ENCODE assay signal across 25 cellular contexts in genomic region chr20:49993301-49993751, GRCh38. TPM values are rescaled to one million over a fixed set of nuclear protein-coding genes. Genes with fewer than 3 reads are reported as not detected.
DNase-seq lines count a peak whose midpoint lies in the region; ATAC-seq, FAIRE-seq and TF ChIP-seq lines count a peak whose summit lies in the region.
"Had no signal": no experiment of that assay in that cellular context is flagged by ENCODE, and none has a peak within 500 bp of the region (broad histone marks: within the 10 kb centered on the region; RNA-seq: fewer than 3 reads in every experiment).

No MANE protein-coding gene starts in this region.

- H3K79me2 ChIP-seq in OCI-LY7 (ENCODE audit: insufficient read depth, low read depth, low read length) (no peaks in the 10 kb centered on the region), K562 (ENCODE audit: control insufficient read depth, insufficient read depth, low read length) (no peaks in the 10 kb centered on the region), PC-3 (ENCODE audit: low read length) (no peaks in the 10 kb centered on the region)

- intact Hi-C loops in OCI-LY7 (cut with micrococcal nuclease; ENCODE audit: unreplicated experiment): no loop called here
- intact Hi-C loops in K562 (cut with micrococcal nuclease): no loop called here
- intact Hi-C loops in PC-3 (cut with micrococcal nuclease): no loop called here

- H3K4me3 Mint-ChIP-seq in activated CD4-positive, alpha-beta T cell treated with anti-CD3 and anti-CD28 coated beads, Interleukin-2, amount 10 ng/mL, durations not matched to agents 7 days and 5 days: no peak overlapping the region
- no peak overlapping the region for H3K4me3 Mint-ChIP-seq in stimulated activated naive B cell treated with anti-CD40 and anti-IgM and Interleukin-4, amounts not matched to agents 10 μg/mL and 1 μg/mL and 100 μg/mL, for 72 hours
- H3K4me3 Mint-ChIP-seq: activated T-helper 17 cell treated with anti-CD3 and anti-CD28 coated beads, Interleukin-2, amount 50 U/mL, for 72 hours; endodermal cell; HFFc6 had no signal

- TF ChIP-seq CTCF in OCI-LY7 (conservative IDR thresholded peaks at IDR 0.05; ENCODE audit: low read length): no peak
- no peak for TF ChIP-seq CTCF in K562 (IDR thresholded peaks at IDR 0.05 in 2 of 3, conservative IDR thresholded peaks at IDR 0.05 in 1 of 3; ENCODE audit: insufficient read depth in 2 of 3, low read depth in 1 of 3, low read length in 3 of 3)
- no peak for TF ChIP-seq CTCF in PC-3 (conservative IDR thresholded peaks at IDR 0.05; ENCODE audit: low read depth, low read length)

- peaks cover 24% of the 10 kb centered on the region for H3K4me1 ChIP-seq in OCI-LY7 (ENCODE audit: insufficient read depth, low read length, poor library complexity, severe bottlenecking)
- peaks cover 22 to 25% of the 10 kb centered on the region in 2 experiments for H3K4me1 ChIP-seq in K562 (replicated peaks in 1 of 2; ENCODE audit: control insufficient read depth in 2 of 2, insufficient read depth in 2 of 2, low read length in 2 of 2)
- H3K4me1 ChIP-seq in PC-3 (ENCODE audit: insufficient read depth, low read length): no peaks in the 10 kb centered on the region

- H3K4me3 ChIP-seq in OCI-LY7 (ENCODE audit: low read depth, low read length, poor library complexity, severe bottlenecking): no peak overlapping the region
- H3K4me3 ChIP-seq in K562: no peak overlapping the region
- no peak overlapping the region for H3K4me3 ChIP-seq in PC-3 (ENCODE audit: low read length)

- no peaks in the 10 kb centered on the region for H3K9me1 ChIP-seq in K562 (ENCODE audit: control insufficient read depth, insufficient read depth, low read length)

- H3K27ac Mint-ChIP-seq in activated CD4-positive, alpha-beta T cell treated with anti-CD3 and anti-CD28 coated beads, Interleukin-2, amount 10 ng/mL, durations not matched to agents 7 days and 5 days: peak overlapping the region; percentile 41
- H3K27ac Mint-ChIP-seq in stimulated activated naive B cell treated with anti-CD40 and anti-IgM and Interleukin-4, amounts not matched to agents 10 μg/mL and 1 μg/mL and 100 μg/mL, for 72 hours: peak overlapping the region; percentile 51
- H3K27ac Mint-ChIP-seq: activated T-helper 17 cell treated with anti-CD3 and anti-CD28 coated beads, Interleukin-2, amount 50 U/mL, for 72 hours; endodermal cell; HFFc6 had no signal

- H3K36me3 ChIP-seq in OCI-LY7 (ENCODE audit: insufficient read depth, low read length): no peaks in the 10 kb centered on the region
- H3K36me3 ChIP-seq in K562 (ENCODE audit: control insufficient read depth, insufficient read depth, low read length): peaks cover 8% of the 10 kb centered on the region; the same call in 2 of the 3 replicates
- no peaks in the 10 kb centered on the region for H3K36me3 ChIP-seq in PC-3 (ENCODE audit: low read depth, low read length)

- H3K9me2 ChIP-seq in OCI-LY7 (ENCODE audit: insufficient read depth, low read length): no peaks in the 10 kb centered on the region
- no peaks in the 10 kb centered on the region for H3K9me2 ChIP-seq in PC-3 (replicated peaks; ENCODE audit: low read length)

- peaks cover 9% of the 10 kb centered on the region for H3K4me1 Mint-ChIP-seq in activated CD4-positive, alpha-beta T cell treated with anti-CD3 and anti-CD28 coated beads, Interleukin-2, amount 10 ng/mL, durations not matched to agents 7 days and 5 days
- H3K4me1 Mint-ChIP-seq in stimulated activated naive B cell treated with anti-CD40 and anti-IgM and Interleukin-4, amounts not matched to agents 10 μg/mL and 1 μg/mL and 100 μg/mL, for 72 hours: peaks cover 10 to 22% of the 10 kb centered on the region in 2 donors
- H3K4me1 Mint-ChIP-seq: activated T-helper 17 cell treated with anti-CD3 and anti-CD28 coated beads, Interleukin-2, amount 50 U/mL, for 72 hours had no signal

- H3K36me3 Mint-ChIP-seq in activated CD4-positive, alpha-beta T cell treated with anti-CD3 and anti-CD28 coated beads, Interleukin-2, amount 10 ng/mL, durations not matched to agents 7 days and 5 days (ENCODE audit: low read depth): no peaks in the 10 kb centered on the region
- no peaks in the 10 kb centered on the region for H3K36me3 Mint-ChIP-seq in stimulated activated naive B cell treated with anti-CD40 and anti-IgM and Interleukin-4, amounts not matched to agents 10 μg/mL and 1 μg/mL and 100 μg/mL, for 72 hours

- H4K20me1 ChIP-seq in OCI-LY7 (ENCODE audit: insufficient read depth, low read length): no peaks in the 10 kb centered on the region
- H4K20me1 ChIP-seq in K562 (replicated peaks; ENCODE audit: control insufficient read depth, insufficient read depth, low read length): no peaks in the 10 kb centered on the region
- H4K20me1 ChIP-seq in PC-3 (ENCODE audit: low read length): no peaks in the 10 kb centered on the region

- peaks cover 7% of the 10 kb centered on the region for H3K27me3 Mint-ChIP-seq in activated CD4-positive, alpha-beta T cell treated with anti-CD3 and anti-CD28 coated beads, Interleukin-2, amount 10 ng/mL, durations not matched to agents 7 days and 5 days
- H3K27me3 Mint-ChIP-seq in stimulated activated naive B cell treated with anti-CD40 and anti-IgM and Interleukin-4, amounts not matched to agents 10 μg/mL and 1 μg/mL and 100 μg/mL, for 72 hours: peaks cover 8 to 9% of the 10 kb centered on the region in 2 donors

- CTCF ChIA-PET in activated CD4-positive, alpha-beta T cell treated with anti-CD3 and anti-CD28 coated beads, Interleukin-2, amount 10 ng/mL, durations not matched to agents 7 days and 5 days (lab: Charles Lee): interaction anchor here (1.1 to 1.3 kb wide), 2 partner anchors 12 to 106 kb away, joined by 3 read pairs; no protein-coding TSS in a partner anchor
- CTCF ChIA-PET in OCI-LY7 (lab: Charles Lee; ENCODE audit: unreplicated experiment): no interaction called here
- CTCF ChIA-PET in K562 (lab: Yijun Ruan, JAX; ENCODE audit: low intra/inter-chr PET ratio): no interaction called here
- CTCF ChIA-PET in PC-3 (lab: Charles Lee): no interaction called here

- DNase-seq in activated CD4-positive, alpha-beta T cell treated with anti-CD3 and anti-CD28 coated beads, Interleukin-2, amount 10 ng/mL, durations not matched to agents 7 days and 5 days: no peak
- no peak for DNase-seq in activated CD4-positive, alpha-beta T cell treated with anti-CD3 and anti-CD28 coated beads, Interleukin-2, amount 50 U/mL, for 1 hour
- peak; percentile 65 for DNase-seq in OCI-LY7 (ENCODE audit: low spot score)
- peak in 2 of 4 experiments; percentile 42 to 62 for DNase-seq in K562 (ENCODE audit: extremely low read depth in 1 of 4, low spot score in 3 of 4)
- DNase-seq in stimulated activated naive B cell treated with anti-CD40 and anti-IgM and Interleukin-4, amounts not matched to agents 10 μg/mL and 1 μg/mL and 100 μg/mL, for 72 hours: no peak
- DNase-seq in NCI-H1436 treated with DMSO at 0.1 percent for 48 hours (lab: John Stamatoyannopoulos, UW): no peak
- no peak for DNase-seq in NCI-H1694 treated with DMSO at 0.1 percent for 48 hours (lab: John Stamatoyannopoulos, UW)
- no peak for DNase-seq in PC-3
- DNase-seq: activated CD8-positive, alpha-beta memory T cell treated with anti-CD3 and anti-CD28 coated beads for 24 hours; amniotic stem cell; C1 segment of cervical spinal cord; cerebellar nuclear complex; DMS153; endodermal cell; HFFc6; IMR-90; NCI-H1417; NCI-H2227 treated with DMSO at 0.1 percent for 48 hours; posterior cingulate gyrus; stimulated activated naive CD4-positive, alpha-beta T cell treated with Interleukin-2 at 50 U/mL for 16 hours; trophoblast cell had no signal

- H3K9me3 Mint-ChIP-seq in activated CD4-positive, alpha-beta T cell treated with anti-CD3 and anti-CD28 coated beads, Interleukin-2, amount 10 ng/mL, durations not matched to agents 7 days and 5 days: no peaks in the 10 kb centered on the region
- H3K9me3 Mint-ChIP-seq in stimulated activated naive B cell treated with anti-CD40 and anti-IgM and Interleukin-4, amounts not matched to agents 10 μg/mL and 1 μg/mL and 100 μg/mL, for 72 hours: no peaks in the 10 kb centered on the region
- H3K9me3 Mint-ChIP-seq: activated T-helper 17 cell treated with anti-CD3 and anti-CD28 coated beads, Interleukin-2, amount 50 U/mL, for 72 hours; endodermal cell; HFFc6 had no signal

- H3K9me3 ChIP-seq in OCI-LY7 (ENCODE audit: low read length): no peaks in the 10 kb centered on the region
- H3K9me3 ChIP-seq in K562 (replicated peaks; ENCODE audit: control insufficient read depth, insufficient read depth, low read depth, low read length): no peaks in the 10 kb centered on the region
- no peaks in the 10 kb centered on the region for H3K9me3 ChIP-seq in PC-3 (ENCODE audit: low read length)

- TF ChIP-seq RAD21 in K562 (CRISPR knock-in tag; conservative IDR thresholded peaks at IDR 0.05 in 1 of 2, IDR thresholded peaks at IDR 0.05 in 1 of 2): no peak

- peak; percentile 81 for FAIRE-seq in K562 (lab: Jason Lieb, UNC)

- H3K9ac ChIP-seq in K562 (ENCODE audit: insufficient read depth in 1 of 2, low read depth in 2 of 2, low read length in 2 of 2): no peak overlapping the region
- H3K9ac ChIP-seq in PC-3 (ENCODE audit: low read length): no peak overlapping the region

- H3F3A ChIP-seq in PC-3 (ENCODE audit: low read length, unreplicated experiment): no peaks in the 10 kb centered on the region

- H3K4me2 ChIP-seq in OCI-LY7 (ENCODE audit: low read length): peak overlapping the region; percentile 1; the same call in 1 of the 2 replicates
- H3K4me2 ChIP-seq in K562 (ENCODE audit: insufficient read depth, low read length): no peak overlapping the region
- no peak overlapping the region for H3K4me2 ChIP-seq in PC-3 (ENCODE audit: low read length)

- TF ChIP-seq POLR2A in K562 (conservative IDR thresholded peaks at IDR 0.05): no peak

- POLR2A ChIA-PET in activated CD4-positive, alpha-beta T cell treated with anti-CD3 and anti-CD28 coated beads, Interleukin-2, amount 10 ng/mL, durations not matched to agents 7 days and 5 days (lab: Charles Lee): interaction anchor here (0.6 kb wide), 1 partner anchor 27 kb away, joined by 5 read pairs; no protein-coding TSS in a partner anchor
- POLR2A ChIA-PET in OCI-LY7 (lab: Charles Lee): interaction anchor here (0.7 to 0.9 kb wide), 2 partner anchors 75 to 77 kb away, joined by 3 to 6 read pairs; no protein-coding TSS in a partner anchor
- POLR2A ChIA-PET in K562 (lab: Yijun Ruan, JAX): interaction anchor here (0.8 to 3.4 kb wide), 2 partner anchors 8 to 9 kb away, joined by 3 to 22 read pairs; partner anchors contain the start of gene SNAI1
- POLR2A ChIA-PET in PC-3 (lab: Charles Lee; ENCODE audit: unreplicated experiment): no interaction called here

- no peaks in the 10 kb centered on the region for H3K27me3 ChIP-seq in K562 (ENCODE audit: control insufficient read depth in 2 of 2, insufficient read depth in 2 of 2, low read length in 2 of 2)
- no peaks in the 10 kb centered on the region for H3K27me3 ChIP-seq in PC-3 (ENCODE audit: low read length)

- BruUV-seq in OCI-LY7 (replicated peaks; lab: Mats Ljungman, UMichigan) (no TSS peak), K562 (replicated peaks; lab: Mats Ljungman, UMichigan) (no TSS peak), PC-3 (replicated peaks; lab: Mats Ljungman, UMichigan) (no TSS peak)

- H3K27ac ChIP-seq in OCI-LY7 (ENCODE audit: low read depth, low read length, poor library complexity, severe bottlenecking) (no peak overlapping the region), K562 (ENCODE audit: extremely low read depth, low read depth, low read length) (no peak overlapping the region), PC-3 (ENCODE audit: low read length) (no peak overlapping the region)
- H3K27ac ChIP-seq: 22Rv1, VCaP had no signal

- in situ Hi-C loops in K562 (cut with MboI): no loop called here

- WGBS in K562 (ENCODE audit: insufficient coverage, low coverage, missing lambda C conversion rate): 9% methylated on average over 6 of the region's 6 CpGs

- no peak for TF ChIP-seq EP300 in K562 (IDR thresholded peaks at IDR 0.05; ENCODE audit: low read length)

- ATAC-seq in K562 (peak; percentile 51), PC-3 (no peak)
- peak; percentile 82 to 94 for ATAC-seq in stimulated activated naive B cell treated with anti-CD40 and anti-IgM and Interleukin-4, amounts not matched to agents 10 μg/mL and 1 μg/mL and 100 μg/mL, for 72 hours (replicated peaks)
- ATAC-seq: activated T-helper 17 cell treated with anti-CD3 and anti-CD28 coated beads, Interleukin-2, amount 50 U/mL, for 72 hours; SK-N-SH treated with all-trans-retinoic acid at 6 μM for 48 hours had no signal

- H2AFZ ChIP-seq in OCI-LY7 (ENCODE audit: low read length) (peak overlapping the region; percentile 39; the same call in 1 of the 2 replicates), K562 (ENCODE audit: low read depth, low read length) (no peak overlapping the region), PC-3 (ENCODE audit: low read length) (no peak overlapping the region)

RNA-seq across cellular contexts. Expression of gene SNAI1, which starts 10.5 kb away (rescaled TPM):
- total RNA-seq in activated CD4-positive, alpha-beta T cell treated with anti-CD3 and anti-CD28 coated beads, Interleukin-2, amount 10 ng/mL, durations not matched to agents 7 days and 5 days: under 1 TPM in 1 of 2 experiments, not detected in 1; 0.15 TPM
- 1.0 and 3.6 TPM in 2 replicates for total RNA-seq in OCI-LY7 (2014; rRNA removed; shearing (Covaris generic))
- 1.6 and 1.8 TPM in 2 replicates for total RNA-seq in OCI-LY7 (2022)
- total RNA-seq in K562 (2011; cell fraction: chromatin; rRNA removed; ENCODE audit: low replicate concordance): 4.4 and 12.8 TPM in 2 replicates
- 12.4 and 15.3 TPM in 2 replicates for total RNA-seq in K562 (2011; cell fraction: nucleolus; rRNA removed)
- total RNA-seq in K562 (2011; cell fraction: nucleoplasm; rRNA removed): 9.8 and 10.2 TPM in 2 replicates
- 1.7 and 7.3 TPM in 2 replicates for total RNA-seq in K562 (2014; rRNA removed)
- total RNA-seq in K562 (2014; rRNA removed; fragmentation: Illumina TruSeq; extraction: Trizol): 1.1 and 2.0 TPM in 2 replicates
- total RNA-seq in K562 (2015; rRNA removed; fragmentation: Illumina TruSeq; extraction: Trizol): 2.4 TPM in 2 replicates
- 10.7 and 13.4 TPM in 2 replicates for total RNA-seq in K562 (2021)
- polyA plus RNA-seq in K562 (2011; rRNA removed): 1.6 and 7.1 TPM in 2 replicates
- 2.3 and 3.2 TPM in 2 replicates for polyA plus RNA-seq in K562 (2011; cell fraction: cytosol; rRNA removed)
- 10.9 and 15.0 TPM in 2 replicates for polyA plus RNA-seq in K562 (2011; cell fraction: nucleus; rRNA removed)
- 9.7 and 21.7 TPM in 2 replicates for polyA plus RNA-seq in K562 (2012)
- polyA plus RNA-seq in K562 (2014; fragmentation: Illumina TruSeq; extraction: Trizol): 11.6 and 12.3 TPM in 2 replicates
- polyA plus RNA-seq in K562 (2014; fragmentation: Nextera tagmentation; extraction: Ambion mirVana): under 1 TPM; 0.32 to 0.80 TPM
- polyA plus RNA-seq in K562 (2014; rRNA removed): 3.1 and 6.4 TPM in 2 replicates
- 1.2 and 1.4 TPM in 2 replicates for polyA minus RNA-seq in K562 (2011; rRNA and poly(A)+ RNA removed)
- polyA minus RNA-seq in K562 (2011; cell fraction: cytosol; rRNA and poly(A)+ RNA removed): 3.7 and 4.9 TPM in 2 replicates
- polyA minus RNA-seq in K562 (2011; cell fraction: nucleus; rRNA and poly(A)+ RNA removed): 6.7 and 14.1 TPM in 2 replicates
- 5.4 and 6.2 TPM in 2 replicates for total RNA-seq in PC-3 (2014; rRNA removed)

RNA-seq across cellular contexts. Expression of gene RNF114, which starts 57.1 kb away (rescaled TPM):
- 10 to 100 TPM; 55.8 to 59.5 TPM for total RNA-seq in activated CD4-positive, alpha-beta T cell treated with anti-CD3 and anti-CD28 coated beads, Interleukin-2, amount 10 ng/mL, durations not matched to agents 7 days and 5 days
- 48.4 and 51.9 TPM in 2 replicates for total RNA-seq in OCI-LY7 (2014; rRNA removed; shearing (Covaris generic))
- total RNA-seq in OCI-LY7 (2022) (62.4 and 64.6 TPM in 2 replicates), K562 (2014; rRNA removed) (53.5 and 82.2 TPM in 2 replicates), K562 (2014; rRNA removed; fragmentation: Illumina TruSeq; extraction: Trizol) (62.6 and 66.5 TPM in 2 replicates), K562 (2015; rRNA removed; fragmentation: Illumina TruSeq; extraction: Trizol) (54.5 and 57.2 TPM in 2 replicates), K562 (2021) (89.1 and 90.3 TPM in 2 replicates), PC-3 (2014; rRNA removed) (106 and 133 TPM in 2 replicates)
- total RNA-seq in K562 (2011; cell fraction: chromatin; rRNA removed; ENCODE audit: low replicate concordance): 128 TPM in 2 replicates
- 83.2 and 92.9 TPM in 2 replicates for total RNA-seq in K562 (2011; cell fraction: nucleolus; rRNA removed)
- total RNA-seq in K562 (2011; cell fraction: nucleoplasm; rRNA removed): 138 and 187 TPM in 2 replicates
- polyA plus RNA-seq in K562 (2011; rRNA removed) (102 and 111 TPM in 2 replicates), K562 (2014; fragmentation: Illumina TruSeq; extraction: Trizol) (75.8 and 81.2 TPM in 2 replicates), K562 (2014; fragmentation: Nextera tagmentation; extraction: Ambion mirVana) (10 to 100 TPM; 38.6 to 64.5 TPM), K562 (2014; rRNA removed) (55.9 and 76.9 TPM in 2 replicates)
- 130 and 133 TPM in 2 replicates for polyA plus RNA-seq in K562 (2011; cell fraction: cytosol; rRNA removed)
- polyA plus RNA-seq in K562 (2011; cell fraction: nucleus; rRNA removed): 116 and 131 TPM in 2 replicates
- 78.1 and 81.2 TPM in 2 replicates for polyA plus RNA-seq in K562 (2012)
- polyA minus RNA-seq in K562 (2011; rRNA and poly(A)+ RNA removed): 63.1 and 64.7 TPM in 2 replicates
- 44.9 and 69.4 TPM in 2 replicates for polyA minus RNA-seq in K562 (2011; cell fraction: cytosol; rRNA and poly(A)+ RNA removed)
- polyA minus RNA-seq in K562 (2011; cell fraction: nucleus; rRNA and poly(A)+ RNA removed): 42.4 and 53.6 TPM in 2 replicates
